Comparison of ENCODE assay signal across 28 cellular contexts in genomic region chrX:115337735-115338134, GRCh38. TPM values are rescaled to one million over a fixed set of nuclear protein-coding genes. Genes with fewer than 3 reads are reported as not detected.
DNase-seq lines count a peak whose midpoint lies in the region; ATAC-seq, FAIRE-seq and TF ChIP-seq lines count a peak whose summit lies in the region.
"Had no signal": no experiment of that assay in that cellular context is flagged by ENCODE, and none has a peak within 500 bp of the region (broad histone marks: within the 10 kb centered on the region; RNA-seq: fewer than 3 reads in every experiment).

No MANE protein-coding gene starts in this region.

- H3K36me3 ChIP-seq in mammary epithelial cell (ENCODE audit: insufficient read depth, low read length) (no peaks in the 10 kb centered on the region), astrocyte (ENCODE audit: insufficient read depth, low read length) (no peaks in the 10 kb centered on the region)

- peak; percentile 81 for FAIRE-seq in astrocyte (lab: Jason Lieb, UNC)
- FAIRE-seq: K562, keratinocyte had no signal

- H3K27me3 Mint-ChIP-seq in MCF 10A (ENCODE audit: insufficient read depth, unreplicated experiment) = peaks cover 87% of the 10 kb centered on the region
- H3K27me3 Mint-ChIP-seq in astrocyte (ENCODE audit: low read depth, unreplicated experiment) = peaks cover 2% of the 10 kb centered on the region
- H3K27me3 Mint-ChIP-seq: activated naive CD4-positive, alpha-beta T cell treated with anti-CD3 and anti-CD28 coated beads, Interleukin-2, amount 10 ng/mL, durations not matched to agents 7 days and 5 days; CD4-positive, alpha-beta T cell had no signal

- no peak overlapping the region for H3K27ac Mint-ChIP-seq in MCF 10A (ENCODE audit: low read depth, unreplicated experiment)
- no peak overlapping the region for H3K27ac Mint-ChIP-seq in astrocyte (ENCODE audit: unreplicated experiment)
- H3K27ac Mint-ChIP-seq: activated naive CD4-positive, alpha-beta T cell treated with anti-CD3 and anti-CD28 coated beads, Interleukin-2, amount 10 ng/mL, durations not matched to agents 7 days and 5 days; CD4-positive, alpha-beta T cell; H9; nephron progenitor cell; stimulated activated effector memory CD8-positive, alpha-beta T cell treated with anti-CD3 and anti-CD28 coated beads, Interleukin-12 subunit alpha, Interleukin-12 subunit beta, amount 100 ng/mL, for 72 hours had no signal

- H3K27me3 ChIP-seq in mammary epithelial cell (ENCODE audit: insufficient read depth, low read length) (no peaks in the 10 kb centered on the region), astrocyte (ENCODE audit: insufficient read depth, low read length) (no peaks in the 10 kb centered on the region)
- H3K27me3 ChIP-seq: body of pancreas had no signal

- H3K79me2 ChIP-seq in mammary epithelial cell (ENCODE audit: insufficient read depth, low read length) (no peaks in the 10 kb centered on the region), astrocyte (ENCODE audit: insufficient read depth, low read length) (no peaks in the 10 kb centered on the region)

- no peaks in the 10 kb centered on the region for H4K20me1 ChIP-seq in mammary epithelial cell (ENCODE audit: insufficient read depth, low read length)
- H4K20me1 ChIP-seq in astrocyte (ENCODE audit: insufficient read depth, low read length) = no peaks in the 10 kb centered on the region

- DNase-seq in MCF 10A (ENCODE audit: unreplicated experiment) = peak; percentile 6
- no peak for DNase-seq in mammary epithelial cell
- peak; percentile 84 for DNase-seq in astrocyte (ENCODE audit: low read depth)
- peak; percentile 84 for DNase-seq in fibroblast of the conjunctiva (ENCODE audit: low read depth)
- DNase-seq in superior temporal gyrus (ENCODE audit: extremely low spot score) = peak; percentile 14
- no peak for DNase-seq in putamen (ENCODE audit: low spot score)
- DNase-seq in NAMALWA (ENCODE audit: low spot score) = no peak
- DNase-seq: 8988T; activated CD4-positive, alpha-beta T cell treated with anti-CD3 and anti-CD28 coated beads, Interleukin-2, amount 50 U/mL, for 48 hours; activated naive CD4-positive, alpha-beta T cell treated with anti-CD3 and anti-CD28 coated beads, Interleukin-2, amount 10 ng/mL, durations not matched to agents 7 days and 5 days; CD4-positive, alpha-beta T cell; DMS79; H9; hippocampal formation; NCI-H2081; NCI-H510A; nephron progenitor cell; psoas muscle; SHP77; T-helper 2 cell had no signal

- no peaks in the 10 kb centered on the region for H3K9me3 Mint-ChIP-seq in MCF 10A (ENCODE audit: unreplicated experiment)
- H3K9me3 Mint-ChIP-seq in astrocyte (ENCODE audit: unreplicated experiment) = no peaks in the 10 kb centered on the region
- H3K9me3 Mint-ChIP-seq: activated naive CD4-positive, alpha-beta T cell treated with anti-CD3 and anti-CD28 coated beads, Interleukin-2, amount 10 ng/mL, durations not matched to agents 7 days and 5 days; CD4-positive, alpha-beta T cell; H9; nephron progenitor cell had no signal

- H3K4me3 ChIP-seq in mammary epithelial cell (replicated peaks in 1 of 3; ENCODE audit: insufficient read depth in 1 of 3, low read depth in 2 of 3, low read length in 3 of 3) (no peak overlapping the region), astrocyte (ENCODE audit: insufficient read depth, low read depth, low read length) (no peak overlapping the region)
- H3K4me3 ChIP-seq: body of pancreas, K562, psoas muscle had no signal

- no peaks in the 10 kb centered on the region for H3K9me3 ChIP-seq in mammary epithelial cell (replicated peaks; ENCODE audit: insufficient read depth, low read length)
- no peaks in the 10 kb centered on the region for H3K9me3 ChIP-seq in astrocyte (ENCODE audit: insufficient read depth, low read depth, low read length)
- H3K9me3 ChIP-seq: body of pancreas, psoas muscle had no signal

- H3K4me1 ChIP-seq in mammary epithelial cell (ENCODE audit: insufficient read depth, low read length) (no peaks in the 10 kb centered on the region), astrocyte (ENCODE audit: insufficient read depth, low read length) (no peaks in the 10 kb centered on the region)
- H3K4me1 ChIP-seq: body of pancreas, psoas muscle had no signal

- ATAC-seq in HG03159 (IDR thresholded peaks at IDR 0.05; ENCODE audit: unreplicated experiment) = no peak
- ATAC-seq: body of pancreas; K562; psoas muscle; stimulated activated effector memory CD8-positive, alpha-beta T cell treated with anti-CD3 and anti-CD28 coated beads, Interleukin-12 subunit alpha, Interleukin-12 subunit beta, amount 100 ng/mL, for 72 hours had no signal

- CTCF ChIA-PET in MCF 10A (lab: Yijun Ruan, JAX) = interaction anchor here (1.2 to 1.9 kb wide), 3 partner anchors 305 to 353 kb away, joined by 3 to 11 read pairs (median 5); no protein-coding TSS in a partner anchor
- CTCF ChIA-PET in mammary epithelial cell (lab: Charles Lee; ENCODE audit: low non-redundant PET) = no interaction called here

- H2AFZ ChIP-seq in mammary epithelial cell (ENCODE audit: low read depth, low read length) (no peak overlapping the region), astrocyte (ENCODE audit: low read depth, low read length) (no peak overlapping the region)

- in situ Hi-C loops in mammary epithelial cell (cut with MboI; ENCODE audit: low sequenced_read_pairs in 2 of 2) = loop anchor here in 1 of 2 donors (25.0 kb wide), 1 partner anchor 225 kb away; the partner anchor contains the start of gene PLS3

- TF ChIP-seq CTCF in MCF 10A (IDR thresholded peaks at IDR 0.05; ENCODE audit: unreplicated experiment) (no peak), mammary epithelial cell (conservative IDR thresholded peaks at IDR 0.05 in 1 of 2, IDR thresholded peaks at IDR 0.05 in 1 of 2; ENCODE audit: extremely low read depth in 1 of 2, insufficient read depth in 1 of 2, low read depth in 1 of 2, low read length in 2 of 2) (no peak), astrocyte (IDR thresholded peaks at IDR 0.05; ENCODE audit: insufficient read depth, low read depth, low read length) (no peak)

- dilution Hi-C loops in mammary epithelial cell (cut with HindIII; ENCODE audit: low sequenced_read_pairs) = no loop called here

- 27% methylated on average over 2 of the region's 2 CpGs for WGBS in mammary epithelial cell (ENCODE audit: low coverage, missing lambda C conversion rate)

- H3K9ac ChIP-seq in mammary epithelial cell (ENCODE audit: insufficient read depth, low read length) (no peak overlapping the region), astrocyte (ENCODE audit: low read length) (no peak overlapping the region)

- no TSS peak for BruUV-seq in MCF 10A (replicated peaks; lab: Mats Ljungman, UMichigan)
- BruUV-seq in mammary epithelial cell (replicated peaks; lab: Mats Ljungman, UMichigan) = no TSS peak

- H3K36me3 Mint-ChIP-seq in MCF 10A (ENCODE audit: insufficient read depth, unreplicated experiment) = no peaks in the 10 kb centered on the region
- H3K36me3 Mint-ChIP-seq in astrocyte (ENCODE audit: low read depth, unreplicated experiment) = no peaks in the 10 kb centered on the region
- H3K36me3 Mint-ChIP-seq: activated naive CD4-positive, alpha-beta T cell treated with anti-CD3 and anti-CD28 coated beads, Interleukin-2, amount 10 ng/mL, durations not matched to agents 7 days and 5 days; stimulated activated effector memory CD8-positive, alpha-beta T cell treated with anti-CD3 and anti-CD28 coated beads, Interleukin-12 subunit alpha, Interleukin-12 subunit beta, amount 100 ng/mL, for 72 hours had no signal

- no peaks in the 10 kb centered on the region for H3K4me1 Mint-ChIP-seq in MCF 10A (ENCODE audit: insufficient read depth, unreplicated experiment)
- H3K4me1 Mint-ChIP-seq in astrocyte (ENCODE audit: low read depth, unreplicated experiment) = peaks cover 3% of the 10 kb centered on the region
- H3K4me1 Mint-ChIP-seq: activated naive CD4-positive, alpha-beta T cell treated with anti-CD3 and anti-CD28 coated beads, Interleukin-2, amount 10 ng/mL, durations not matched to agents 7 days and 5 days; stimulated activated effector memory CD8-positive, alpha-beta T cell treated with anti-CD3 and anti-CD28 coated beads, Interleukin-12 subunit alpha, Interleukin-12 subunit beta, amount 100 ng/mL, for 72 hours had no signal

- POLR2A ChIA-PET in MCF 10A (lab: Yijun Ruan, JAX) = no interaction called here

- intact Hi-C loops in MCF 10A (cut with micrococcal nuclease) (no loop called here), mammary epithelial cell (cut with micrococcal nuclease) (no loop called here)

- H3K27ac ChIP-seq in mammary epithelial cell (ENCODE audit: insufficient read depth, low read depth, low read length) (no peak overlapping the region), astrocyte (ENCODE audit: low read depth, low read length) (no peak overlapping the region)
- H3K27ac ChIP-seq: body of pancreas, psoas muscle had no signal

- H3K4me2 ChIP-seq in mammary epithelial cell (ENCODE audit: insufficient read depth, low read depth, low read length) (no peak overlapping the region), astrocyte (ENCODE audit: low read length) (no peak overlapping the region)

- H3K4me3 Mint-ChIP-seq in MCF 10A (ENCODE audit: unreplicated experiment) (no peak overlapping the region), astrocyte (ENCODE audit: unreplicated experiment) (no peak overlapping the region)
- H3K4me3 Mint-ChIP-seq: activated naive CD4-positive, alpha-beta T cell treated with anti-CD3 and anti-CD28 coated beads, Interleukin-2, amount 10 ng/mL, durations not matched to agents 7 days and 5 days; CD4-positive, alpha-beta T cell; H9; nephron progenitor cell; stimulated activated effector memory CD8-positive, alpha-beta T cell treated with anti-CD3 and anti-CD28 coated beads, Interleukin-12 subunit alpha, Interleukin-12 subunit beta, amount 100 ng/mL, for 72 hours had no signal

RNA-seq across cellular contexts. Expression of gene LUZP4, which starts 48.2 kb away (rescaled TPM):
- total RNA-seq in MCF 10A (2022) (not detected in 2 replicates), mammary epithelial cell (not detected), astrocyte (not detected in 2 replicates)
- polyA plus RNA-seq in mammary epithelial cell = not detected
- polyA minus RNA-seq in mammary epithelial cell = not detected
- total RNA-seq: body of pancreas; CD4-positive, alpha-beta T cell; dermis microvascular lymphatic vessel endothelial cell; epithelial cell of proximal tubule; H9; psoas muscle had no signal
- polyA plus RNA-seq: keratinocyte, psoas muscle, thymus had no signal

Comparison
In these comparisons a context has a peak if more than half of its experiments do, and no peak if none do; other contexts are left out.
1. DNase-seq: peak in MCF 10A (single experiment), astrocyte (single experiment), fibroblast of the conjunctiva (single experiment) and superior temporal gyrus (single experiment); none in mammary epithelial cell (single experiment), putamen (single experiment) and NAMALWA (single experiment).